ENCODE assay signal across 8 cellular contexts in the genomic region with DNA sequence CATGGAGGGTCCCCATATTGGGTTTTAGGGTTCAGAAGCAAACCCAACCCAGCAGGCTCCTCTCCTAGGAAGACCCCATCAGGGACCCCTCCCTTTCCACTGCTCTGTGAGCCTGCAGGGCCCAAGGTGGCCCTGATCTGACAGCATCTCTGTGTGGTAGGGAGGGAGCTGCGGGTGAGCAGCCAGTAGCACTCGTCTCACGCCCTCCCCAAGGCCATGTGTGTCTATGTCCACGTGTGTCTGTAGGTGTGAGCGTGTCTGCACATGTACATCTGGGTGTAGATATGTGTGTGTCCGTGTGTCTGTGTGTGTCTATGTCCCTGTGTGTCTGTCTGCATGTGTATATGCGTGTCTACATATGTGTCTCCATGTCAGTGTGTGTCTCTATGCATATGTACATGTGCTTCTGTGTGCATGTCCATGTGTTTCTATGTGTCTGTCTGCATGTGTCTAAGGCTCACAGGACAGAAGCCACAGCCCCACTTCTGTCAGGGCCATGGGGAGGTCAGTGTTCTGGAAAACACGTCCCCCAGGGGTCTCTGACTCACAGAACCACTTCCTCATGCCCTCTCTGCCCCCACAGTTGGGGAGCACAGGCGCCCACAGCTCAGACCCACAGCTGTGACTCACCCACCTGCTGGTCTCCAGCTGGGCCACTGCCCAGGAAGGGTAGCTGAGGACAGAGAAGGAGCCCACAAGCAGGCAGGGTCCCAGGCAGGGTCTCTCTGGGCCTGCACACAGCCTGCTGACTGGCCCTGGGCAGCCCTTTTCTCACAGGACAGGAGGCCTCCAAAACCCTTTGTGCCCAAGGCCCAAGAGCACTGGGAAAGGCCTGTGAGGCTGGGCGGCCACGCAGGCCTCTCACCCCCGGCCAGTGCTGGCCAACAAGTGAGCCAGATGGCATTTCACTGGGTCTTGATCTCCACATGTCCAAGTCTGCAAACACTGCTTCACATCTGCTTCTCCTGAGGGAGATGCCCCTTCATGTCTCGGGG.
DNase-seq lines count a peak whose midpoint lies in the region; ATAC-seq and TF ChIP-seq lines count a peak whose summit lies in the region.

No MANE protein-coding gene starts in this region.

- H3K9me3 ChIP-seq in HEK293 (ENCODE audit: control insufficient read depth, insufficient read depth, low read depth, low read length), result no peaks in the 10 kb centered on the region

- H3K36me3 Mint-ChIP-seq in activated B cell treated with CpG ODN at 0.5 μM for 24 hours (ENCODE audit: low read depth), result no peaks in the 10 kb centered on the region

- peaks cover 8% of the 10 kb centered on the region for H3K27me3 Mint-ChIP-seq in activated B cell treated with CpG ODN at 0.5 μM for 24 hours

- CTCF ChIA-PET in HEK293 (lab: Yijun Ruan, JAX), result no interaction called here
- CTCF ChIA-PET in activated B cell treated with CpG ODN at 0.5 μM for 24 hours (lab: Charles Lee), result no interaction called here

- no peak overlapping the region for H3K4me3 ChIP-seq in HEK293 (ENCODE audit: low read depth, low read length)

- intact Hi-C loops in activated B cell treated with CpG ODN at 0.5 μM for 24 hours (cut with micrococcal nuclease), result no loop called here
- intact Hi-C loops in cardiac septum (cut with DNase I), result no loop called here

- H3K9me3 Mint-ChIP-seq in activated B cell treated with CpG ODN at 0.5 μM for 24 hours, result no peaks in the 10 kb centered on the region

- peaks cover 12% of the 10 kb centered on the region for H3K4me1 Mint-ChIP-seq in activated B cell treated with CpG ODN at 0.5 μM for 24 hours

- no peak for TF ChIP-seq CTCF in HEK293 (tag by site-specific recombination; IDR thresholded peaks at IDR 0.05)
- no peak for TF ChIP-seq CTCF in activated B cell treated with CpG ODN at 0.5 μM for 24 hours (IDR thresholded peaks at IDR 0.05)

- H3K27ac Mint-ChIP-seq in activated B cell treated with CpG ODN at 0.5 μM for 24 hours, result no peak overlapping the region

- POLR2A ChIA-PET in HEK293 (lab: Yijun Ruan, JAX) (no interaction called here), activated B cell treated with CpG ODN at 0.5 μM for 24 hours (lab: Charles Lee) (no interaction called here)

- DNase-seq in activated B cell treated with CpG ODN at 0.5 μM for 24 hours (no peak), cardiac septum (ENCODE audit: low spot score) (peak; percentile 72), RKO (ENCODE audit: low spot score) (no peak), NCI-H128 (lab: John Stamatoyannopoulos, UW; ENCODE audit: unreplicated experiment) (no peak)
- peak; percentile 52 for DNase-seq in stimulated activated CD8-positive, alpha-beta memory T cell treated with anti-CD3 and anti-CD28 coated beads, Interleukin-4, amount 100 ng/mL, for 48 hours
- DNase-seq in effector CD8-positive, alpha-beta T cell (lab: John Stamatoyannopoulos, UW), result no peak

- ATAC-seq in activated B cell treated with CpG ODN at 0.5 μM for 24 hours (ENCODE audit: low read depth), result peak; percentile 40
- no peak for ATAC-seq in GM21515 (IDR thresholded peaks at IDR 0.05; ENCODE audit: unreplicated experiment)

- no peaks in the 10 kb centered on the region for H3K4me1 ChIP-seq in HEK293 (ENCODE audit: control insufficient read depth, insufficient read depth, low read length)

- H3K36me3 ChIP-seq in HEK293 (ENCODE audit: control insufficient read depth in 2 of 2, insufficient read depth in 1 of 2, low read length in 2 of 2), result no peaks in the 10 kb centered on the region

- H3K27ac ChIP-seq in HEK293 (ENCODE audit: extremely low read depth, low read depth, low read length), result no peak overlapping the region

- H3K4me3 Mint-ChIP-seq in activated B cell treated with CpG ODN at 0.5 μM for 24 hours, result no peak overlapping the region

TF ChIP-seq in HEK293, 187 proteins besides CTCF, POLR2A, EP300 and RAD21:
- peak; percentile 96 for TF ChIP-seq ZIC2 (tag by site-specific recombination; IDR thresholded peaks at IDR 0.05)
- no peak for TF ChIP-seq ZEB2 (tag by site-specific recombination; IDR thresholded peaks at IDR 0.05)
- TF ChIP-seq ZFHX2 (tag by site-specific recombination; conservative IDR thresholded peaks at IDR 0.05), result peak; percentile 79
- TF ChIP-seq, protein P1, sequence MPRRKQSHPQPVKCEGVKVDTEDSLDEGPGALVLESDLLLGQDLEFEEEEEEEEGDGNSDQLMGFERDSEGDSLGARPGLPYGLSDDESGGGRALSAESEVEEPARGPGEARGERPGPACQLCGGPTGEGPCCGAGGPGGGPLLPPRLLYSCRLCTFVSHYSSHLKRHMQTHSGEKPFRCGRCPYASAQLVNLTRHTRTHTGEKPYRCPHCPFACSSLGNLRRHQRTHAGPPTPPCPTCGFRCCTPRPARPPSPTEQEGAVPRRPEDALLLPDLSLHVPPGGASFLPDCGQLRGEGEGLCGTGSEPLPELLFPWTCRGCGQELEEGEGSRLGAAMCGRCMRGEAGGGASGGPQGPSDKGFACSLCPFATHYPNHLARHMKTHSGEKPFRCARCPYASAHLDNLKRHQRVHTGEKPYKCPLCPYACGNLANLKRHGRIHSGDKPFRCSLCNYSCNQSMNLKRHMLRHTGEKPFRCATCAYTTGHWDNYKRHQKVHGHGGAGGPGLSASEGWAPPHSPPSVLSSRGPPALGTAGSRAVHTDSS (tag by site-specific recombination; IDR thresholded peaks at IDR 0.05), result no peak
- TF ChIP-seq ZNF660 (tag by site-specific recombination; IDR thresholded peaks at IDR 0.05), result no peak
- no peak for TF ChIP-seq SP2 (tag by site-specific recombination; IDR thresholded peaks at IDR 0.05)
- no peak for TF ChIP-seq ZNF302 (tag by site-specific recombination; IDR thresholded peaks at IDR 0.05; ENCODE audit: low read depth)
- TF ChIP-seq EGR2 (tag by site-specific recombination; IDR thresholded peaks at IDR 0.05; ENCODE audit: low read depth), result peak; percentile 47; the same call in 1 of the 2 replicates
- TF ChIP-seq GLIS1 (tag by site-specific recombination; IDR thresholded peaks at IDR 0.05), result peak; percentile 84
- TF ChIP-seq ZNF561 (tag by site-specific recombination; IDR thresholded peaks at IDR 0.05; ENCODE audit: borderline replicate concordance), result no peak
- TF ChIP-seq ZNF169 (tag by site-specific recombination; IDR thresholded peaks at IDR 0.05), result no peak
- TF ChIP-seq ZNF623 (tag by site-specific recombination; IDR thresholded peaks at IDR 0.05), result no peak
- no peak for TF ChIP-seq HOXD13 (CRISPR knock-in tag; IDR thresholded peaks at IDR 0.05; ENCODE audit: borderline replicate concordance)
- TF ChIP-seq, protein P2, sequence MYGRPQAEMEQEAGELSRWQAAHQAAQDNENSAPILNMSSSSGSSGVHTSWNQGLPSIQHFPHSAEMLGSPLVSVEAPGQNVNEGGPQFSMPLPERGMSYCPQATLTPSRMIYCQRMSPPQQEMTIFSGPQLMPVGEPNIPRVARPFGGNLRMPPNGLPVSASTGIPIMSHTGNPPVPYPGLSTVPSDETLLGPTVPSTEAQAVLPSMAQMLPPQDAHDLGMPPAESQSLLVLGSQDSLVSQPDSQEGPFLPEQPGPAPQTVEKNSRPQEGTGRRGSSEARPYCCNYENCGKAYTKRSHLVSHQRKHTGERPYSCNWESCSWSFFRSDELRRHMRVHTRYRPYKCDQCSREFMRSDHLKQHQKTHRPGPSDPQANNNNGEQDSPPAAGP (tag by site-specific recombination; IDR thresholded peaks at IDR 0.05), result no peak
- no peak for TF ChIP-seq ZNF10 (tag by site-specific recombination; IDR thresholded peaks at IDR 0.05)
- TF ChIP-seq ZNF121 (tag by site-specific recombination; IDR thresholded peaks at IDR 0.05), result no peak
- TF ChIP-seq ZNF558 (tag by site-specific recombination; IDR thresholded peaks at IDR 0.05), result no peak
- TF ChIP-seq ZNF529 (tag by site-specific recombination; IDR thresholded peaks at IDR 0.05; ENCODE audit: insufficient replicate concordance), result no peak

Comparison
In these comparisons a context has a peak if more than half of its experiments do, and no peak if none do; other contexts are left out.
1. DNase-seq: peak in cardiac septum (single experiment) and stimulated activated CD8-positive, alpha-beta memory T cell treated with anti-CD3 and anti-CD28 coated beads, Interleukin-4, amount 100 ng/mL, for 48 hours (single experiment); none in activated B cell treated with CpG ODN at 0.5 μM for 24 hours (single experiment), RKO (single experiment), effector CD8-positive, alpha-beta T cell (single experiment) and NCI-H128 (single experiment).